Comparison of ENCODE assay signal across 24 cellular contexts in the genomic region with DNA sequence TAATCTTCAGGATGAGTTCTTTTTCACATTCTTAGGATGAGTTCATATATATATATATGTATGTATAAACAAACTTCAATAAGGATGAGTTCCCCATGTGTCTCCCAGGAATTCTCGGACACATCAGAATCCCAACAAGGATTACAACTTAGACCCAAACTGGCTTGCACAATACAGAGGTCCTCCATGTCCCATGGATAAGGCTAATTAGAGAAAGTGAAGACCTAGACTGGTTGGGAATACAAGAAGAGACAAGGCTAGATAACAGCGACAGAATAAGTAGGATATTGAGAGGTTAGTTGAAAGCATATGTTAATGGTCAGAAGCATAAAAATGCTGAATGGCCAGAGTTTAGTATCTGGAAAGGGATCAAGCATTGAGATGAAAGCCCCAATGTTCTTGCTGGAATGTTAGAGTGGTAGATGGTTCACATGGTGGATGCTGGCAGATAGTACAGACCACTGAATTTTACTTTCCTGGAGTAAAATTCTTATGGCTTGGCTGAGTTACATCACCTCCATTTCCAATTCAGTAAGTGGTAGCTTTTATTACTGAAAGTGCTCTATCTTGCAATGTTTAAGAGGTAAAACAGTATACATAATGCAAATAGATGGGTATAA.
"Had no signal": no experiment of that assay in that cellular context is flagged by ENCODE, and none has a peak within 500 bp of the region (broad histone marks: within the 10 kb centered on the region; RNA-seq: fewer than 3 reads in every experiment).

No MANE protein-coding gene starts in this region.

- DNase-seq: activated CD4-positive, CD25-positive, alpha-beta regulatory T cell; activated gamma-delta T cell treated with Interleukin-2 at 50 U/mL for 16 hours; activated naive CD4-positive, alpha-beta T cell treated with anti-CD3 and anti-CD28 coated beads, Interleukin-2, amount 50 U/mL, for 16 hours; activated T-cell treated with anti-CD3 and anti-CD28 coated beads for 4 hours; activated T-cell treated with anti-CD3 and anti-CD28 coated beads, Interleukin-2, amount 50 U/mL, for 48 hours; amygdala; caudate nucleus; colonic mucosa; MG63; NCI-H1105 treated with DMSO at 0.1 percent for 48 hours; NCI-H1436 treated with DMSO at 0.1 percent for 48 hours; NCI-H187 treated with DMSO at 0.1 percent for 48 hours; NCI-H2171 treated with DMSO at 0.1 percent for 48 hours; NCI-H226; NCI-H510A; NCI-H526 treated with DMSO at 0.1 percent for 48 hours; NCI-H82; RPMI8226; T-helper 1 cell had no signal

- H3K4me3 ChIP-seq: colonic mucosa, MG63, SK-N-MC had no signal

- FAIRE-seq: astrocyte had no signal

- ATAC-seq: Panc1, Right ventricle myocardium inferior had no signal

- H3K27me3 ChIP-seq: colonic mucosa, MG63 had no signal

- H3K36me3 ChIP-seq: colonic mucosa, MG63 had no signal

- H3K27ac Mint-ChIP-seq: activated T-helper 2 cell treated with anti-CD3 and anti-CD28 coated beads, Interferon-gamma antibody, Interleukin-2, Interleukin-4, amounts not matched to agents 10 μg/mL and 5 μg/mL and 100 μg/mL, durations not matched to agents 14 hours and 24 hours and 36 hours had no signal
